Comparison of ENCODE assay signal across 24 cellular contexts in genomic region chr2:28085183-28085582, GRCh38.
DNase-seq lines count a peak whose midpoint lies in the region; ATAC-seq, FAIRE-seq and TF ChIP-seq lines count a peak whose summit lies in the region.
"Had no signal": no experiment of that assay in that cellular context is flagged by ENCODE, and none has a peak within 500 bp of the region (broad histone marks: within the 10 kb centered on the region; RNA-seq: fewer than 3 reads in every experiment).

No MANE protein-coding gene starts in this region.

- RAD21 ChIA-PET in GM12878 (lab: Charles Lee; ENCODE audit: unreplicated experiment): no interaction called here

- H3K9ac ChIP-seq in GM12878 (ENCODE audit: control insufficient read depth, insufficient read depth, low read length): no peak overlapping the region

- H3K9me3 Mint-ChIP-seq in CD14-positive monocyte: peaks cover 0 to 4% (median 0%) of the 10 kb centered on the region in 7 donors
- H3K9me3 Mint-ChIP-seq in mesothelial cell of epicardium: no peaks in the 10 kb centered on the region
- H3K9me3 Mint-ChIP-seq: CD8-positive, alpha-beta memory T cell had no signal

- H3K27ac ChIP-seq in GM12878 (ENCODE audit: control insufficient read depth, insufficient read depth) (no peak overlapping the region), foreskin keratinocyte (no peak overlapping the region)

- H2AFZ ChIP-seq in GM12878 (ENCODE audit: control insufficient read depth, low read depth, low read length): no peak overlapping the region

- BruUV-seq in GM12878 (replicated peaks; lab: Mats Ljungman, UMichigan): no TSS peak

- 100% methylated on average over 2 of the region's 2 CpGs for WGBS in GM12878 (ENCODE audit: insufficient coverage, insufficient replicate concordance, low lambda C conversion rate, missing lambda C conversion rate)

- H3K4me1 ChIP-seq in GM12878 (ENCODE audit: control insufficient read depth, insufficient read depth, low read length) (no peaks in the 10 kb centered on the region), foreskin keratinocyte (no peaks in the 10 kb centered on the region)

- no peak for TF ChIP-seq CTCF in CD14-positive monocyte (IDR thresholded peaks at IDR 0.05)
- TF ChIP-seq CTCF in GM12878 (IDR thresholded peaks at IDR 0.05 in 2 of 3, conservative IDR thresholded peaks at IDR 0.05 in 1 of 3; ENCODE audit: control insufficient read depth in 2 of 3, extremely low read depth in 1 of 3, insufficient read depth in 1 of 3, low read depth in 3 of 3, low read length in 3 of 3): no peak
- TF ChIP-seq CTCF in mesothelial cell of epicardium (IDR thresholded peaks at IDR 0.05; ENCODE audit: unreplicated experiment): no peak
- no peak for TF ChIP-seq CTCF in foreskin keratinocyte (conservative IDR thresholded peaks at IDR 0.05)

- peaks cover 3 to 19% of the 10 kb centered on the region in 2 donors for H3K36me3 Mint-ChIP-seq in CD14-positive monocyte
- H3K36me3 Mint-ChIP-seq in mesothelial cell of epicardium: no peaks in the 10 kb centered on the region

- intact Hi-C loops in CD14-positive monocyte (cut with micrococcal nuclease) (loop anchor here in 1 of 2 donors (10.0 kb wide), 1 partner anchor 290 kb away; no protein-coding TSS in a partner anchor), GM12878 (cut with micrococcal nuclease; ENCODE audit: unreplicated experiment) (no loop called here)

- H3K9me3 ChIP-seq in GM12878 (replicated peaks; ENCODE audit: control insufficient read depth, insufficient read depth, low read length): no peaks in the 10 kb centered on the region

- POLR2A ChIA-PET in GM12878 (lab: Charles Lee): no interaction called here

- TF ChIP-seq POLR2A in GM12878 (IDR thresholded peaks at IDR 0.05; ENCODE audit: low read depth, low read length): no peak

- H3K27me3 Mint-ChIP-seq in CD14-positive monocyte (ENCODE audit: low read depth in 3 of 3) (peaks cover 0 to 2% (median 1%) of the 10 kb centered on the region in 3 donors), mesothelial cell of epicardium (ENCODE audit: low read depth) (no peaks in the 10 kb centered on the region)
- H3K27me3 Mint-ChIP-seq: CD8-positive, alpha-beta memory T cell had no signal

- no peak for TF ChIP-seq RAD21 in GM12878 (IDR thresholded peaks at IDR 0.05; ENCODE audit: insufficient read depth, low read depth, low read length)

- no peaks in the 10 kb centered on the region for H4K20me1 ChIP-seq in GM12878 (ENCODE audit: control insufficient read depth, insufficient read depth)

- CTCF ChIA-PET in GM12878 (lab: Yijun Ruan, JAX): no interaction called here

- H3K36me3 ChIP-seq in GM12878 (ENCODE audit: control insufficient read depth in 2 of 2, insufficient read depth in 2 of 2, low read length in 1 of 2): no peaks in the 10 kb centered on the region

- H3K4me1 Mint-ChIP-seq in CD14-positive monocyte (peaks cover 39% of the 10 kb centered on the region), mesothelial cell of epicardium (peaks cover 65% of the 10 kb centered on the region)

- H3K4me3 Mint-ChIP-seq in CD14-positive monocyte (no peak overlapping the region), mesothelial cell of epicardium (no peak overlapping the region)
- H3K4me3 Mint-ChIP-seq: CD8-positive, alpha-beta memory T cell had no signal

- H3K27me3 ChIP-seq in GM12878 (replicated peaks in 1 of 2; ENCODE audit: control insufficient read depth in 2 of 2, insufficient read depth in 2 of 2, low read length in 1 of 2) (no peaks in the 10 kb centered on the region), foreskin keratinocyte (no peaks in the 10 kb centered on the region)

- DNase-seq in CD14-positive monocyte (ENCODE audit: low spot score): no peak
- peak; percentile 67 for DNase-seq in NCI-H526 treated with DMSO at 0.1 percent for 48 hours (lab: John Stamatoyannopoulos, UW)
- no peak for DNase-seq in GM12878 (ENCODE audit: low read depth, low spot score)
- DNase-seq in mesothelial cell of epicardium (ENCODE audit: low spot score in 2 of 2, unreplicated experiment in 2 of 2): no peak
- no peak for DNase-seq in foreskin keratinocyte
- no peak for DNase-seq in left lobe of liver (ENCODE audit: low spot score)
- no peak for DNase-seq in NCI-H2196 treated with DMSO at 0.1 percent for 48 hours (lab: John Stamatoyannopoulos, UW; ENCODE audit: unreplicated experiment)
- DNase-seq: 8988T; C1 segment of cervical spinal cord; Calu3; CD8-positive, alpha-beta memory T cell; DMS153; H7; KG1; NCI-H1092; NCI-H1436; NCI-H187 treated with DMSO at 0.1 percent for 48 hours; NCI-H2107; NCI-H2227 treated with DMSO at 0.1 percent for 48 hours; NCI-H510A; NCI-H774; NK-92 treated with Interleukin-12 subunit alpha and Interleukin-12 subunit beta, amount 100 ng/mL, for 24 hours; SHP77 had no signal

- peak; percentile 65 for FAIRE-seq in GM12878 (lab: Jason Lieb, UNC)

- in situ Hi-C loops in GM12878 (cut with MboI): no loop called here

- no peak overlapping the region for H3K4me3 ChIP-seq in GM12878

- no peaks in the 10 kb centered on the region for H3K79me2 ChIP-seq in GM12878 (ENCODE audit: control insufficient read depth, insufficient read depth, low read length)

- no peak overlapping the region for H3K4me2 ChIP-seq in GM12878 (ENCODE audit: control insufficient read depth, insufficient read depth)

- TF ChIP-seq EP300 in GM12878 (IDR thresholded peaks at IDR 0.05; ENCODE audit: borderline replicate concordance in 1 of 2, control insufficient read depth in 1 of 2, low read depth in 2 of 2, low read length in 2 of 2): no peak

- H3K27ac Mint-ChIP-seq in CD14-positive monocyte (peak overlapping the region in 5 of 7 donors; percentile 81 to 94 (median 90)), mesothelial cell of epicardium (peak overlapping the region; percentile 82)
- H3K27ac Mint-ChIP-seq: CD8-positive, alpha-beta memory T cell had no signal

- ATAC-seq in GM12878 (no peak), foreskin keratinocyte (no peak), left lobe of liver (no peak), GM19035 (IDR thresholded peaks at IDR 0.05; ENCODE audit: unreplicated experiment) (no peak)

- SMC1A ChIA-PET in GM12878 (lab: Charles Lee; ENCODE audit: uncharacterized antibody, unreplicated experiment): no interaction called here

TF ChIP-seq in GM12878, 131 proteins besides CTCF, POLR2A, EP300 and RAD21 (continues in another document):
- TF ChIP-seq PML (IDR thresholded peaks at IDR 0.05; ENCODE audit: low read length) (no peak), BCLAF1 (IDR thresholded peaks at IDR 0.05) (no peak), ZNF384 (IDR thresholded peaks at IDR 0.05; ENCODE audit: borderline replicate concordance, low read depth, low read length) (no peak), YY1 (IDR thresholded peaks at IDR 0.05; ENCODE audit: low read depth, low read length) (no peak), MLLT1 (IDR thresholded peaks at IDR 0.05) (no peak), POU2F2 (IDR thresholded peaks at IDR 0.05; ENCODE audit: borderline replicate concordance, low read depth, low read length) (no peak)
